ENCODE assay signal across 10 cellular contexts in genomic region chr1:45348966-45349677, GRCh38. TPM values are rescaled to one million over a fixed set of nuclear protein-coding genes. Genes with fewer than 3 reads are reported as not detected.
A peak's percentile ranks its signal among the peaks of the same experiment; 100 is the strongest.
DNase-seq lines count a peak whose midpoint lies in the region; ATAC-seq and TF ChIP-seq lines count a peak whose summit lies in the region.
"Had no signal": no experiment of that assay in that cellular context is flagged by ENCODE, and none has a peak within 500 bp of the region (broad histone marks: within the 10 kb centered on the region; RNA-seq: fewer than 3 reads in every experiment).

No MANE protein-coding gene starts in this region.

- ATAC-seq in HCT116 (0 out of 2 replicates have a peak, but pooled peaks have one; percentile 5), GM18909 (IDR thresholded peaks at IDR 0.05; ENCODE audit: poor library complexity, unreplicated experiment) (no peak), GM18502 (IDR thresholded peaks at IDR 0.05; ENCODE audit: poor library complexity, unreplicated experiment) (no peak)

- H2AFZ ChIP-seq in HCT116 (ENCODE audit: low read depth, low read length, poor library complexity, severe bottlenecking) (no peak overlapping the region), hepatocyte (no peak overlapping the region), Karpas-422 (ENCODE audit: low read length) (no peak overlapping the region)

- intact Hi-C loops in HCT116 (cut with micrococcal nuclease) (no loop called here), adrenal gland (cut with DNase I) (loop anchor here in 1 of 2 donors (10.0 kb wide), 1 partner anchor 216 kb away; no protein-coding TSS in a partner anchor)

- BruUV-seq in HCT116 (replicated peaks; lab: Mats Ljungman, UMichigan) = no TSS peak

- H3K4me3 ChIP-seq in HCT116 (replicated peaks in 1 of 2; ENCODE audit: low read depth in 1 of 2, low read length in 2 of 2) (no peak overlapping the region), adrenal gland (no peak overlapping the region), hepatocyte (no peak overlapping the region), skin epidermis (no peak overlapping the region), Karpas-422 (ENCODE audit: low read length) (no peak overlapping the region)

- TF ChIP-seq POLR2A in HCT116 (IDR thresholded peaks at IDR 0.05; ENCODE audit: borderline replicate concordance, extremely low read depth, insufficient read depth, insufficient read length) = no peak
- no peak for TF ChIP-seq POLR2A in adrenal gland (IDR thresholded peaks at IDR 0.05)

- TF ChIP-seq RAD21 in HCT116 (IDR thresholded peaks at IDR 0.05; ENCODE audit: low read depth) = no peak

- no peaks in the 10 kb centered on the region for H3K9me2 ChIP-seq in HCT116 (ENCODE audit: insufficient read depth)
- H3K9me2 ChIP-seq in hepatocyte (replicated peaks; ENCODE audit: insufficient read depth) = no peaks in the 10 kb centered on the region
- no peaks in the 10 kb centered on the region for H3K9me2 ChIP-seq in Karpas-422 (replicated peaks; ENCODE audit: insufficient read depth, low read length)

- no peaks in the 10 kb centered on the region for H4K20me1 ChIP-seq in HCT116 (ENCODE audit: insufficient read depth)
- no peaks in the 10 kb centered on the region for H4K20me1 ChIP-seq in hepatocyte (ENCODE audit: insufficient read depth, poor library complexity, severe bottlenecking)
- H4K20me1 ChIP-seq in Karpas-422 (ENCODE audit: insufficient read depth, low read depth, low read length) = no peaks in the 10 kb centered on the region

- no peaks in the 10 kb centered on the region for H3K27me3 ChIP-seq in HCT116 (ENCODE audit: insufficient read depth, low read length)
- H3K27me3 ChIP-seq in adrenal gland = no peaks in the 10 kb centered on the region
- no peaks in the 10 kb centered on the region for H3K27me3 ChIP-seq in hepatocyte
- H3K27me3 ChIP-seq in Karpas-422 (ENCODE audit: low read length) = no peaks in the 10 kb centered on the region

- 18 to 28% (median 23%) methylated on average over 2 to 3 of the region's 3 CpGs for WGBS in adrenal gland, 4 donors
- WGBS in hepatocyte (ENCODE audit: low lambda C conversion rate, missing lambda C conversion rate) = 87% methylated on average over 3 of the region's 3 CpGs

- DNase-seq in HCT116 (ENCODE audit: low read depth, low spot score) (no peak), adrenal gland (peak in 6 of 7 donors; percentile 65 to 89 (median 78)), hepatocyte (ENCODE audit: low spot score) (no peak), Karpas-422 (no peak)
- DNase-seq in activated CD8-positive, alpha-beta memory T cell treated with anti-CD3 and anti-CD28 coated beads for 24 hours = no peak
- DNase-seq: activated CD4-positive, alpha-beta T cell treated with anti-CD3 and anti-CD28 coated beads, Interleukin-2, amount 50 U/mL, for 48 hours; GOT3 had no signal

- peaks cover 0 to 10% of the 10 kb centered on the region in 2 experiments; a peak in 1 of 4 replicates for H3K36me3 ChIP-seq in HCT116 (ENCODE audit: control insufficient read depth in 1 of 2, insufficient read depth in 2 of 2, low read length in 2 of 2)
- peaks cover 0 to 12% of the 10 kb centered on the region in 2 donors for H3K36me3 ChIP-seq in adrenal gland (replicated peaks in 1 of 2)
- H3K36me3 ChIP-seq in hepatocyte (replicated peaks; ENCODE audit: insufficient read depth, low read depth) = no peaks in the 10 kb centered on the region
- H3K36me3 ChIP-seq in Karpas-422 (ENCODE audit: insufficient read depth, low read length) = peaks cover 5% of the 10 kb centered on the region; the same call in 1 of the 2 replicates

- no peaks in the 10 kb centered on the region; the same call in 1 of the 2 replicates for H3K79me2 ChIP-seq in HCT116 (ENCODE audit: insufficient read depth, low read length)
- no peaks in the 10 kb centered on the region for H3K79me2 ChIP-seq in hepatocyte
- H3K79me2 ChIP-seq in Karpas-422 (ENCODE audit: low read length) = no peaks in the 10 kb centered on the region

- POLR2A ChIA-PET in HCT116 (lab: Charles Lee) = interaction anchor here (1.0 to 2.1 kb wide), 4 partner anchors 8 to 530 kb away, joined by 4 to 12 read pairs (median 8); partner anchors contain the start of genes MUTYH and TOE1

- CTCF ChIA-PET in HCT116 (lab: Charles Lee) = interaction anchor here (2.3 kb wide), 1 partner anchor 144 kb away, joined by 6 read pairs; no protein-coding TSS in a partner anchor

- no peak overlapping the region for H3K27ac ChIP-seq in HCT116 (ENCODE audit: low read depth, low read length)
- H3K27ac ChIP-seq in adrenal gland = peak overlapping the region in 4 of 5 donors; percentile 50 to 67 (median 54)
- H3K27ac ChIP-seq in hepatocyte = peak overlapping the region; percentile 22
- H3K27ac ChIP-seq in skin epidermis = peak overlapping the region in 17 of 21 experiments; percentile 6 to 66 (median 39)
- H3K27ac ChIP-seq in Karpas-422 (ENCODE audit: low read length) = no peak overlapping the region

- no peaks in the 10 kb centered on the region for H3K9me3 ChIP-seq in HCT116 (ENCODE audit: control insufficient read depth in 1 of 2, insufficient read depth in 1 of 2, low read depth in 1 of 2, low read length in 2 of 2)
- no peaks in the 10 kb centered on the region for H3K9me3 ChIP-seq in adrenal gland (replicated peaks in 1 of 3)
- H3K9me3 ChIP-seq in hepatocyte (ENCODE audit: low read depth) = no peaks in the 10 kb centered on the region
- H3K9me3 ChIP-seq in Karpas-422 (ENCODE audit: low read length) = no peaks in the 10 kb centered on the region

- peak overlapping the region; percentile 15; the same call in 1 of the 2 replicates for H3K9ac ChIP-seq in HCT116 (ENCODE audit: low read length)
- no peak overlapping the region for H3K9ac ChIP-seq in Karpas-422 (ENCODE audit: low read length)

- TF ChIP-seq CTCF in HCT116 (IDR thresholded peaks at IDR 0.05 in 2 of 3, conservative IDR thresholded peaks at IDR 0.05 in 1 of 3; ENCODE audit: borderline replicate concordance in 1 of 3, insufficient read depth in 1 of 3, low read depth in 2 of 3, low read length in 2 of 3) (no peak), adrenal gland (IDR thresholded peaks at IDR 0.05) (no peak), hepatocyte (IDR thresholded peaks at IDR 0.05; ENCODE audit: poor library complexity) (no peak)

- H3K4me1 ChIP-seq in HCT116 (ENCODE audit: control insufficient read depth in 1 of 2, insufficient read depth in 2 of 2, low read length in 2 of 2) (peaks cover 16 to 34% of the 10 kb centered on the region in 2 experiments), adrenal gland (replicated peaks in 1 of 2) (peaks cover 11 to 16% of the 10 kb centered on the region in 2 donors), hepatocyte (ENCODE audit: insufficient read depth) (peaks cover 12% of the 10 kb centered on the region), Karpas-422 (ENCODE audit: low read length) (no peaks in the 10 kb centered on the region)

- RAD21 ChIA-PET in HCT116 (lab: Charles Lee; ENCODE audit: low non-redundant PET in 1 of 2, low total read pairs in 2 of 2, uncharacterized antibody in 2 of 2, unreplicated experiment in 2 of 2) = no interaction called here

- H3K4me2 ChIP-seq in HCT116 (ENCODE audit: low read length) (peak overlapping the region; percentile 25), hepatocyte (no peak overlapping the region), Karpas-422 (ENCODE audit: low read depth, low read length, poor library complexity, severe bottlenecking) (no peak overlapping the region)

TF ChIP-seq in HCT116, 20 proteins besides CTCF, POLR2A, EP300 and RAD21 (continues in another document):
- TF ChIP-seq CBX3 (IDR thresholded peaks at IDR 0.05; ENCODE audit: low read depth) = no peak
- no peak for TF ChIP-seq EGR1 (IDR thresholded peaks at IDR 0.05; ENCODE audit: low read depth)
- TF ChIP-seq SRF (IDR thresholded peaks at IDR 0.05; ENCODE audit: low read depth) = no peak
- TF ChIP-seq ZNF274 (IDR thresholded peaks at IDR 0.05; ENCODE audit: low read depth, low read length) = no peak
- TF ChIP-seq MAX (IDR thresholded peaks at IDR 0.05) = no peak
- no peak for TF ChIP-seq EZH2phosphoT487 (IDR thresholded peaks at IDR 0.05; ENCODE audit: borderline replicate concordance)
- TF ChIP-seq JUND (IDR thresholded peaks at IDR 0.05) = no peak
- TF ChIP-seq YY1 (IDR thresholded peaks at IDR 0.05; ENCODE audit: extremely low read depth, insufficient replicate concordance, low read depth, low read length) = no peak
- no peak for TF ChIP-seq POLR2AphosphoS5 (IDR thresholded peaks at IDR 0.05; ENCODE audit: low read depth, low read length)

RNA-seq across cellular contexts. Expression of gene MUTYH, which starts 8.9 kb away (rescaled TPM):
- total RNA-seq in HCT116 (2021; ENCODE audit: unreplicated experiment) = 44.8 TPM
- 31.1 and 33.3 TPM in 2 replicates for polyA plus RNA-seq in HCT116 (2012)
- 10 to 100 TPM; 15.0 to 35.4 (median 22.2) TPM for total RNA-seq in adrenal gland
- 10 to 100 TPM in 2 of 3 donors, 1 to 10 TPM in 1; 9.8 to 60.7 (median 44.0) TPM for polyA plus RNA-seq in adrenal gland
- total RNA-seq in hepatocyte = 16.6 and 23.5 TPM in 2 replicates
- polyA plus RNA-seq in hepatocyte = 24.9 and 29.6 TPM in 2 replicates
- total RNA-seq in Karpas-422 (2014; rRNA removed; shearing (Covaris generic); ENCODE audit: low replicate concordance) = 40.8 and 53.9 TPM in 2 replicates

RNA-seq across cellular contexts. Expression of gene TOE1, which starts 9.2 kb away (rescaled TPM):
- total RNA-seq in HCT116 (2021; ENCODE audit: unreplicated experiment) = 11.5 TPM
- 10.3 and 11.9 TPM in 2 replicates for polyA plus RNA-seq in HCT116 (2012)
- 10 to 100 TPM in 3 of 8 donors, 1 to 10 TPM in 5; 3.3 to 15.4 (median 9.8) TPM for total RNA-seq in adrenal gland
- 10 to 100 TPM in 2 of 3 donors, 1 to 10 TPM in 1; 8.9 to 17.7 (median 10.3) TPM for polyA plus RNA-seq in adrenal gland
- total RNA-seq in hepatocyte = 10.4 and 10.6 TPM in 2 replicates
- polyA plus RNA-seq in hepatocyte = 12.2 and 17.4 TPM in 2 replicates
- 8.9 and 12.7 TPM in 2 replicates for total RNA-seq in Karpas-422 (2014; rRNA removed; shearing (Covaris generic); ENCODE audit: low replicate concordance)

RNA-seq across cellular contexts. Expression of gene HPDL, which starts 22.4 kb away (rescaled TPM):
- not detected for total RNA-seq in HCT116 (2021; ENCODE audit: unreplicated experiment)
- polyA plus RNA-seq in HCT116 (2012) = 0.31 and 0.42 TPM in 2 replicates
- 1 to 10 TPM in 1 of 8 donors, under 1 TPM in 4, not detected in 3; 0.18 to 1.1 (median 0.28) TPM for total RNA-seq in adrenal gland
- polyA plus RNA-seq in adrenal gland = under 1 TPM; 0.16 to 0.37 (median 0.33) TPM
- 3.9 and 6.2 TPM in 2 replicates for total RNA-seq in hepatocyte
- 5.1 and 5.8 TPM in 2 replicates for polyA plus RNA-seq in hepatocyte
- not detected in 2 replicates for total RNA-seq in Karpas-422 (2014; rRNA removed; shearing (Covaris generic); ENCODE audit: low replicate concordance)

Comparison
In these comparisons a context has a peak if more than half of its experiments do, and no peak if none do; other contexts are left out.
1. DNase-seq: peak in adrenal gland (6 of 7); none in HCT116 (single experiment), hepatocyte (single experiment), Karpas-422 (single experiment) and activated CD8-positive, alpha-beta memory T cell treated with anti-CD3 and anti-CD28 coated beads for 24 hours (single experiment).
2. H3K27ac ChIP-seq: peak in adrenal gland (4 of 5), hepatocyte (single experiment) and skin epidermis (17 of 21); none in HCT116 (single experiment) and Karpas-422 (single experiment).